8 cellular contexts compared by ENCODE assay signal in genomic region chr10:22251751-22252285, GRCh38. TPM values are rescaled to one million over a fixed set of nuclear protein-coding genes. Genes with fewer than 3 reads are reported as not detected.
DNase-seq lines count a peak whose midpoint lies in the region; ATAC-seq, FAIRE-seq and TF ChIP-seq lines count a peak whose summit lies in the region.

No MANE protein-coding gene starts in this region.

- H3K4me3 ChIP-seq in BLaER1 (peak overlapping the region; percentile 30), SK-N-SH (ENCODE audit: low read depth in 2 of 2, low read length in 1 of 2) (peak overlapping the region; percentile 53 to 62), right atrium auricular region (peak overlapping the region; percentile 72 to 75)

- no peaks in the 10 kb centered on the region for H3K36me3 Mint-ChIP-seq in progenitor cell of endocrine pancreas (ENCODE audit: insufficient read depth)

- H3K9ac ChIP-seq in BLaER1 (no peak overlapping the region), SK-N-SH (peak overlapping the region; percentile 83)

- no peaks in the 10 kb centered on the region for H3K9me2 ChIP-seq in SK-N-SH

- H3K27me3 ChIP-seq in BLaER1 = peaks cover 96% of the 10 kb centered on the region
- H3K27me3 ChIP-seq in SK-N-SH (ENCODE audit: insufficient read depth) = no peaks in the 10 kb centered on the region
- no peaks in the 10 kb centered on the region for H3K27me3 ChIP-seq in right atrium auricular region

- peaks cover 8% of the 10 kb centered on the region for H3K4me1 Mint-ChIP-seq in progenitor cell of endocrine pancreas (ENCODE audit: low read depth)

- TF ChIP-seq EP300 in SK-N-SH (IDR thresholded peaks at IDR 0.05; ENCODE audit: borderline replicate concordance in 1 of 2, low read depth in 1 of 2, low read length in 1 of 2) = no peak

- TF ChIP-seq CTCF in SK-N-SH (IDR thresholded peaks at IDR 0.05) (no peak), right atrium auricular region (IDR thresholded peaks at IDR 0.05) (no peak), progenitor cell of endocrine pancreas (IDR thresholded peaks at IDR 0.05; ENCODE audit: unreplicated experiment) (no peak)

- POLR2A ChIA-PET in SK-N-SH (lab: Yijun Ruan, JAX) = no interaction called here

- H3K27me3 Mint-ChIP-seq in progenitor cell of endocrine pancreas = peaks cover 72% of the 10 kb centered on the region

- peak overlapping the region; percentile 96 for H3K27ac Mint-ChIP-seq in progenitor cell of endocrine pancreas

- peaks cover 8% of the 10 kb centered on the region for H3F3A ChIP-seq in SK-N-SH (replicated peaks; ENCODE audit: insufficient read depth)

- H4K20me1 ChIP-seq in BLaER1 = peaks cover 59% of the 10 kb centered on the region
- no peaks in the 10 kb centered on the region for H4K20me1 ChIP-seq in SK-N-SH (ENCODE audit: insufficient read depth)

- no peaks in the 10 kb centered on the region for H3K79me2 ChIP-seq in SK-N-SH (ENCODE audit: insufficient read depth)

- no peak overlapping the region for H3K27ac ChIP-seq in BLaER1
- H3K27ac ChIP-seq in SK-N-SH (ENCODE audit: low read depth in 2 of 2, low read length in 1 of 2) = peak overlapping the region; percentile 36 to 84
- peak overlapping the region; percentile 61 for H3K27ac ChIP-seq in adipose tissue (ENCODE audit: low read depth, low read length)
- peak overlapping the region; percentile 97 to 99 for H3K27ac ChIP-seq in right atrium auricular region

- FAIRE-seq in urothelium cell line (lab: Jason Lieb, UNC) = no peak

- H3K4me2 ChIP-seq in BLaER1 (peak overlapping the region; percentile 50), SK-N-SH (peak overlapping the region; percentile 97)

- no peaks in the 10 kb centered on the region for H3K36me3 ChIP-seq in BLaER1
- H3K36me3 ChIP-seq in SK-N-SH (replicated peaks in 1 of 2; ENCODE audit: control insufficient read depth in 1 of 2, insufficient read depth in 2 of 2, low read length in 1 of 2) = no peaks in the 10 kb centered on the region
- H3K36me3 ChIP-seq in right atrium auricular region = no peaks in the 10 kb centered on the region

- peaks cover 14% of the 10 kb centered on the region for H3K4me1 ChIP-seq in BLaER1
- H3K4me1 ChIP-seq in SK-N-SH (ENCODE audit: control insufficient read depth in 1 of 2, insufficient read depth in 2 of 2, low read depth in 1 of 2, low read length in 1 of 2) = no peaks in the 10 kb centered on the region; a peak in 2 of 4 replicates
- H3K4me1 ChIP-seq in right atrium auricular region = no peaks in the 10 kb centered on the region

- WGBS in SK-N-SH (ENCODE audit: low lambda C conversion rate) = 3% methylated on average over 32 of the region's 32 CpGs
- 0 to 2% (median 0%) methylated on average over 32 of the region's 32 CpGs for WGBS in adipose tissue, 3 donors

- no peak for TF ChIP-seq RAD21 in SK-N-SH (IDR thresholded peaks at IDR 0.05; ENCODE audit: low read length)

- peak; percentile 82 for DNase-seq in SK-N-SH
- DNase-seq in right atrium auricular region (ENCODE audit: low spot score) = peak; percentile 68
- DNase-seq in progenitor cell of endocrine pancreas (ENCODE audit: low spot score, unreplicated experiment) = peak; percentile 20
- peak; percentile 52 for DNase-seq in urothelium cell line (ENCODE audit: low spot score)

- CTCF ChIA-PET in SK-N-SH (lab: Yijun Ruan, JAX) = no interaction called here

- ATAC-seq in GM19351 (IDR thresholded peaks at IDR 0.05; ENCODE audit: unreplicated experiment) (peak; percentile 55), HG03460 (IDR thresholded peaks at IDR 0.05; ENCODE audit: unreplicated experiment) (peak; percentile 40)

- peak overlapping the region; percentile 96 for H3K4me3 Mint-ChIP-seq in progenitor cell of endocrine pancreas (ENCODE audit: low read depth)

- no peaks in the 10 kb centered on the region for H3K9me3 ChIP-seq in BLaER1
- no peaks in the 10 kb centered on the region for H3K9me3 ChIP-seq in SK-N-SH
- no peaks in the 10 kb centered on the region for H3K9me3 ChIP-seq in right atrium auricular region

- H3K9me3 Mint-ChIP-seq in progenitor cell of endocrine pancreas (ENCODE audit: low read depth) = no peaks in the 10 kb centered on the region

- peak overlapping the region; percentile 99 for H2AFZ ChIP-seq in SK-N-SH (ENCODE audit: low read depth)

TF ChIP-seq in SK-N-SH, 30 proteins besides CTCF, POLR2A, EP300 and RAD21:
- peak; percentile 20 for TF ChIP-seq CHD2 (IDR thresholded peaks at IDR 0.05; ENCODE audit: low read length, partially characterized antibody)
- TF ChIP-seq POLR2AphosphoS5 (IDR thresholded peaks at IDR 0.05; ENCODE audit: low read depth, low read length) = no peak; the same call in 1 of the 2 replicates
- TF ChIP-seq TAF1 (IDR thresholded peaks at IDR 0.05; ENCODE audit: borderline replicate concordance, low read depth, low read length) = peak; percentile 40
- TF ChIP-seq MXI1 (IDR thresholded peaks at IDR 0.05; ENCODE audit: low read depth, low read length) = 0 out of 2 replicates have a peak, but pooled peaks have one; percentile 30
- peak; percentile 34; the same call in 1 of the 2 replicates for TF ChIP-seq MAX (IDR thresholded peaks at IDR 0.05; ENCODE audit: low read depth)
- TF ChIP-seq NFIC (IDR thresholded peaks at IDR 0.05; ENCODE audit: borderline replicate concordance) = no peak
- no peak for TF ChIP-seq RCOR1 (IDR thresholded peaks at IDR 0.05; ENCODE audit: low read length)
- no peak for TF ChIP-seq TEAD4 (IDR thresholded peaks at IDR 0.05; ENCODE audit: borderline replicate concordance, insufficient read depth)
- no peak for TF ChIP-seq USF1 (IDR thresholded peaks at IDR 0.05; ENCODE audit: borderline replicate concordance, low read depth)
- no peak for TF ChIP-seq REST (IDR thresholded peaks at IDR 0.05; ENCODE audit: low read depth, low read length)
- TF ChIP-seq FOSL2 (IDR thresholded peaks at IDR 0.05; ENCODE audit: borderline replicate concordance, low read depth) = no peak

RNA-seq across cellular contexts. Expression of gene EBLN1, which starts 34.0 kb away (rescaled TPM):
- not detected in 2 replicates for polyA plus RNA-seq in SK-N-SH (2012; rRNA removed)
- not detected in 2 replicates for polyA plus RNA-seq in SK-N-SH (2012; cell fraction: cytosol; rRNA removed)
- not detected in 2 replicates for polyA plus RNA-seq in SK-N-SH (2012; cell fraction: nucleus; rRNA removed)
- not detected for polyA plus RNA-seq in adipose tissue
- not detected for total RNA-seq in right atrium auricular region
- total RNA-seq in progenitor cell of endocrine pancreas = not detected in 2 replicates

Comparison
In these comparisons a context has a peak if more than half of its experiments do, and no peak if none do; other contexts are left out.
1. DNase-seq: peak in every context shown above with its lines; median percentile 82 in SK-N-SH; 68 in right atrium auricular region; 52 in urothelium cell line; 20 in progenitor cell of endocrine pancreas.